In the genomic region with DNA sequence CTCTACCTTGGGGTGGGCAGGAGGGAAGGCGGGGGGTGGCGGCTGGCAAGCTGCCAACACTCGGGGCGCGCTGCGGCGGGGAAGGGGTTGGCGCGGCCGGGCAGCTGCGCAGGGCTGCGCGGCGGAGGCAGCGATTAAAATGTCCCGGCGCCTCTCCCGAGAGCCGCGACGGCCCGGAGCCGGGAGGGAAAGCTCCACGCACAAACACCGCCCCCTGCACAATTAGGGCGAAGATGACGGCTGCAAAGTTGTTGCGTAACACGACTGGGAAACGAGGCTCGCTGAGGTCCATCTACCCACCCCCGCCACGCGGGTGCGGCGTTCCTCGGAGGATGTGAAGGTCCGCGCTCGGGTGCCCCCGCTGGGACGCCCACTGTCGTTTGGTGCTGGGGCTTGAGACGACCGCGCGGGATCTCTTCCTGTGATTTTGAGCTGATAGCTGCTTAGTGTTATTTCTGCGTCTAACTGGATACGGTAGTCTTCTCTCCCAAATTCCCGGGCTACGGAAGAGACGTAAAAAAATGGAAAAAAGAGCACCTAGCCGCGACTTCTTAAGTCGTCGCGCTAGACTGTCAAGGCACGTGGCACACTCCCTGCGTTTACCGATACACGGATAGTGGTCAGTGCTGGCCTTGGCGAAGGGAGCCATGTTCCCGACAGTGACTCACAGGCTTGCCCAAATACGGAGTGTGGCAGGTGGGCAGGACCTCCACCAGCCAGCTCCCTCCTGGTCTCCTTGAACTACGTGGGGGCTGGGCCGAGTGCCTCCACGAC, we compare ENCODE assay signal across 8 cellular contexts. TPM values are rescaled to one million over a fixed set of nuclear protein-coding genes. Genes with fewer than 3 reads are reported as not detected.
DNase-seq lines count a peak whose midpoint lies in the region; ATAC-seq, FAIRE-seq and TF ChIP-seq lines count a peak whose summit lies in the region.

No MANE protein-coding gene starts in this region.

- no peak for TF ChIP-seq RAD21 in HepG2 (CRISPR knock-in tag; IDR thresholded peaks at IDR 0.05)

- TF ChIP-seq EP300 in HepG2 (IDR thresholded peaks at IDR 0.05; ENCODE audit: low read depth in 2 of 2, low read length in 2 of 2) (no peak), HepG2 (CRISPR knock-in tag; IDR thresholded peaks at IDR 0.05; ENCODE audit: borderline replicate concordance) (no peak)

- H3K27me3 ChIP-seq in dorsolateral prefrontal cortex (no peaks in the 10 kb centered on the region), HepG2 (ENCODE audit: control insufficient read depth in 1 of 2, insufficient read depth in 2 of 2, low read length in 2 of 2) (peaks cover 0 to 2% of the 10 kb centered on the region in 2 experiments; a peak in 1 of 5 replicates)

- in situ Hi-C loops in HepG2 (cut with HindIII; ENCODE audit: extremely low pct_ligation_motif_present, low pct_unique_long_range_greater_than_20kb): loop anchor here (5.0 kb wide), 3 partner anchors 62 to 392 kb away; partner anchors contain the start of gene AUH

- no peak for FAIRE-seq in HepG2 (lab: Jason Lieb, UNC)

- H3K36me3 ChIP-seq in HepG2 (replicated peaks in 1 of 2; ENCODE audit: control insufficient read depth in 1 of 2, insufficient read depth in 2 of 2, low read length in 2 of 2): no peaks in the 10 kb centered on the region

- H3K79me2 ChIP-seq in HepG2 (ENCODE audit: insufficient read depth, low read length): peaks cover 53% of the 10 kb centered on the region

- ATAC-seq in GM21717 (IDR thresholded peaks at IDR 0.05; ENCODE audit: unreplicated experiment) (peak; percentile 23), HepG2 (peak; percentile 60), HG03139 (IDR thresholded peaks at IDR 0.05; ENCODE audit: unreplicated experiment) (no peak)

- intact Hi-C loops in dorsolateral prefrontal cortex (cut with DNase I): loop anchor here (2.0 to 10.0 kb wide), 6 partner anchors 64 to 507 kb away; partner anchors contain the start of gene AUH (in 2 of the 2)
- intact Hi-C loops in HepG2 (cut with micrococcal nuclease; ENCODE audit: unreplicated experiment): loop anchor here (2.0 kb wide), 1 partner anchor 510 kb away; no protein-coding TSS in a partner anchor

- H3K4me3 ChIP-seq in dorsolateral prefrontal cortex: peak overlapping the region; percentile 52 to 95 (median 83)
- peak overlapping the region; percentile 89 to 93 (median 91) for H3K4me3 ChIP-seq in HepG2 (replicated peaks in 1 of 3; ENCODE audit: insufficient read depth in 1 of 3, low read depth in 2 of 3, low read length in 3 of 3)

- H3K4me2 ChIP-seq in HepG2 (ENCODE audit: low read depth, low read length): peak overlapping the region; percentile 80

- no peak overlapping the region for H2AFZ ChIP-seq in HepG2 (ENCODE audit: low read length)

- TF ChIP-seq CTCF in dorsolateral prefrontal cortex (IDR thresholded peaks at IDR 0.05 in 54 of 56, conservative IDR thresholded peaks at IDR 0.05 in 2 of 56; ENCODE audit: low read depth in 1 of 56, partially characterized antibody in 56 of 56): peak in 27 of 56 donors; percentile 5 to 33 (median 21)
- TF ChIP-seq CTCF in HepG2 (CRISPR knock-in tag; IDR thresholded peaks at IDR 0.05): peak; percentile 51; the same call in 1 of the 2 replicates

- peak; percentile 37 for DNase-seq in COR-L47 (lab: John Stamatoyannopoulos, UW)
- DNase-seq in NCI-H146 treated with DMSO at 0.1 percent for 48 hours (lab: John Stamatoyannopoulos, UW; ENCODE audit: unreplicated experiment): peak; percentile 3
- DNase-seq in activated CD4-positive, alpha-beta T cell treated with anti-CD3 and anti-CD28 coated beads, Interleukin-2, amount 50 U/mL, for 24 hours (ENCODE audit: low read depth in 1 of 2, low spot score in 1 of 2): peak; percentile 21 to 49
- peak; percentile 55 to 88 (median 78) for DNase-seq in dorsolateral prefrontal cortex
- DNase-seq in HepG2 (ENCODE audit: low spot score): peak; percentile 48
- peak; percentile 47 to 66 for DNase-seq in stimulated activated CD4-positive, alpha-beta T cell treated with anti-CD3 and anti-CD28 coated beads, Interleukin-2, amount 100 ng/mL, for 48 hours

- peaks cover 31% of the 10 kb centered on the region for H4K20me1 ChIP-seq in HepG2 (ENCODE audit: insufficient read depth, low read length)

- POLR2A ChIA-PET in HepG2 (lab: Yijun Ruan, JAX): interaction anchor here (0.6 to 2.7 kb wide), 18 partner anchors 37 to 509 kb away, joined by 3 to 33 read pairs (median 6); no protein-coding TSS in a partner anchor

- peaks cover 26% of the 10 kb centered on the region for H3K4me1 ChIP-seq in HepG2 (ENCODE audit: insufficient read depth, low read length)

- peak overlapping the region; percentile 91 for H3K9ac ChIP-seq in HepG2 (ENCODE audit: insufficient read depth, low read depth, low read length)

- peak in 1 of 2 experiments; percentile 22; a peak in 1 of 4 replicates for TF ChIP-seq POLR2A in HepG2 (IDR thresholded peaks at IDR 0.05; ENCODE audit: insufficient read depth in 1 of 2, low read depth in 2 of 2, low read length in 2 of 2)

- H3K27ac ChIP-seq in dorsolateral prefrontal cortex (peak overlapping the region in 58 of 59 donors; percentile 33 to 98 (median 90)), HepG2 (ENCODE audit: extremely low read length, insufficient read depth, low read length) (peak overlapping the region; percentile 93)

- WGBS in HepG2 (ENCODE audit: low lambda C conversion rate): 48% methylated on average over 24 of the region's 67 CpGs

- no peaks in the 10 kb centered on the region for H3K9me3 ChIP-seq in HepG2 (ENCODE audit: low read length)

- BruUV-seq in HepG2 (replicated peaks; lab: Mats Ljungman, UMichigan): TSS peak; percentile 63

- CTCF ChIA-PET in HepG2 (lab: Yijun Ruan, JAX; ENCODE audit: low intra/inter-chr PET ratio, low total read pairs): interaction anchor here (1.3 to 1.9 kb wide), 2 partner anchors 335 to 510 kb away, joined by 3 read pairs; no protein-coding TSS in a partner anchor

TF ChIP-seq in HepG2, 621 proteins besides CTCF, POLR2A, EP300 and RAD21 (continues in another document):
- TF ChIP-seq, protein P1, sequence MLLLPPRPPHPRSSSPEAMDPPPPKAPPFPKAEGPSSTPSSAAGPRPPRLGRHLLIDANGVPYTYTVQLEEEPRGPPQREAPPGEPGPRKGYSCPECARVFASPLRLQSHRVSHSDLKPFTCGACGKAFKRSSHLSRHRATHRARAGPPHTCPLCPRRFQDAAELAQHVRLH (CRISPR knock-in tag; IDR thresholded peaks at IDR 0.05; ENCODE audit: borderline replicate concordance, low read depth): no peak; the same call in 1 of the 2 replicates
- TF ChIP-seq, protein P2, sequence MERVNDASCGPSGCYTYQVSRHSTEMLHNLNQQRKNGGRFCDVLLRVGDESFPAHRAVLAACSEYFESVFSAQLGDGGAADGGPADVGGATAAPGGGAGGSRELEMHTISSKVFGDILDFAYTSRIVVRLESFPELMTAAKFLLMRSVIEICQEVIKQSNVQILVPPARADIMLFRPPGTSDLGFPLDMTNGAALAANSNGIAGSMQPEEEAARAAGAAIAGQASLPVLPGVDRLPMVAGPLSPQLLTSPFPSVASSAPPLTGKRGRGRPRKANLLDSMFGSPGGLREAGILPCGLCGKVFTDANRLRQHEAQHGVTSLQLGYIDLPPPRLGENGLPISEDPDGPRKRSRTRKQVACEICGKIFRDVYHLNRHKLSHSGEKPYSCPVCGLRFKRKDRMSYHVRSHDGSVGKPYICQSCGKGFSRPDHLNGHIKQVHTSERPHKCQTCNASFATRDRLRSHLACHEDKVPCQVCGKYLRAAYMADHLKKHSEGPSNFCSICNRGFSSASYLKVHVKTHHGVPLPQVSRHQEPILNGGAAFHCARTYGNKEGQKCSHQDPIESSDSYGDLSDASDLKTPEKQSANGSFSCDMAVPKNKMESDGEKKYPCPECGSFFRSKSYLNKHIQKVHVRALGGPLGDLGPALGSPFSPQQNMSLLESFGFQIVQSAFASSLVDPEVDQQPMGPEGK (CRISPR knock-in tag; IDR thresholded peaks at IDR 0.05): peak; percentile 81
- TF ChIP-seq, protein P3, sequence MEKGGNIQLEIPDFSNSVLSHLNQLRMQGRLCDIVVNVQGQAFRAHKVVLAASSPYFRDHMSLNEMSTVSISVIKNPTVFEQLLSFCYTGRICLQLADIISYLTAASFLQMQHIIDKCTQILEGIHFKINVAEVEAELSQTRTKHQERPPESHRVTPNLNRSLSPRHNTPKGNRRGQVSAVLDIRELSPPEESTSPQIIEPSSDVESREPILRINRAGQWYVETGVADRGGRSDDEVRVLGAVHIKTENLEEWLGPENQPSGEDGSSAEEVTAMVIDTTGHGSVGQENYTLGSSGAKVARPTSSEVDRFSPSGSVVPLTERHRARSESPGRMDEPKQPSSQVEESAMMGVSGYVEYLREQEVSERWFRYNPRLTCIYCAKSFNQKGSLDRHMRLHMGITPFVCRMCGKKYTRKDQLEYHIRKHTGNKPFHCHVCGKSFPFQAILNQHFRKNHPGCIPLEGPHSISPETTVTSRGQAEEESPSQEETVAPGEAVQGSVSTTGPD (CRISPR knock-in tag; IDR thresholded peaks at IDR 0.05): no peak

RNA-seq across cellular contexts. Expression of gene NFIL3, which starts 1.0 kb away (rescaled TPM):
- total RNA-seq in dorsolateral prefrontal cortex (10 to 100 TPM in 116 of 120 experiments, 1 to 10 TPM in 4; 8.2 to 67.2 (median 16.6) TPM), HepG2 (2016; rRNA removed; fragmentation: Illumina TruSeq; extraction: Trizol) (46.6 and 64.2 TPM in 2 replicates)
- total RNA-seq in HepG2 (2016; cell fraction: cytosol; rRNA removed; fragmentation: Illumina TruSeq; extraction: Trizol; ENCODE audit: low read depth): 18.6 and 18.8 TPM in 2 replicates
- total RNA-seq in HepG2 (2016; cell fraction: insoluble cytoplasmic fraction; rRNA removed; fragmentation: Illumina TruSeq; extraction: Trizol): 47.3 and 58.6 TPM in 2 replicates
- 51.6 and 55.2 TPM in 2 replicates for total RNA-seq in HepG2 (2016; cell fraction: membrane; rRNA removed; fragmentation: Illumina TruSeq; extraction: Trizol)
- 40.8 and 41.0 TPM in 2 replicates for total RNA-seq in HepG2 (2016; cell fraction: nucleus; rRNA removed; fragmentation: Illumina TruSeq; extraction: Trizol)
- 53.3 and 54.2 TPM in 2 replicates for polyA plus RNA-seq in HepG2 (2011; rRNA removed)
- polyA plus RNA-seq in HepG2 (2011; cell fraction: cytosol; rRNA removed): 29.8 and 53.6 TPM in 2 replicates
- 29.7 and 44.8 TPM in 2 replicates for polyA plus RNA-seq in HepG2 (2011; cell fraction: nucleus; rRNA removed)
- 130 and 149 TPM in 2 replicates for polyA plus RNA-seq in HepG2 (2012)
- polyA plus RNA-seq in HepG2 (2016; cell fraction: cytosol; fragmentation: Illumina TruSeq; extraction: Trizol; ENCODE audit: low read depth): 17.0 and 17.2 TPM in 2 replicates
- 63.4 and 71.3 TPM in 2 replicates for polyA plus RNA-seq in HepG2 (2016; cell fraction: insoluble cytoplasmic fraction; fragmentation: Illumina TruSeq; extraction: Trizol; ENCODE audit: low read depth)
- polyA plus RNA-seq in HepG2 (2016; cell fraction: membrane; fragmentation: Illumina TruSeq; extraction: Trizol; ENCODE audit: low read depth): 31.4 and 33.0 TPM in 2 replicates
- polyA plus RNA-seq in HepG2 (2016; cell fraction: nucleus; fragmentation: Illumina TruSeq; extraction: Trizol; ENCODE audit: insufficient read depth, low read depth): 62.8 and 69.5 TPM in 2 replicates
- polyA minus RNA-seq in HepG2 (2011; rRNA and poly(A)+ RNA removed; ENCODE audit: low replicate concordance): 5.0 and 22.1 TPM in 2 replicates
- polyA minus RNA-seq in HepG2 (2011; cell fraction: cytosol; rRNA and poly(A)+ RNA removed): 62.9 and 76.1 TPM in 2 replicates
- 40.8 and 68.5 TPM in 2 replicates for polyA minus RNA-seq in HepG2 (2011; cell fraction: nucleus; rRNA and poly(A)+ RNA removed)

Comparison
In these comparisons a context has a peak if more than half of its experiments do, and no peak if none do; other contexts are left out.
1. DNase-seq: peak in every context shown above with its lines; median percentile 78 in dorsolateral prefrontal cortex; 56 in stimulated activated CD4-positive, alpha-beta T cell treated with anti-CD3 and anti-CD28 coated beads, Interleukin-2, amount 100 ng/mL, for 48 hours; 48 in HepG2; 37 in COR-L47; 35 in activated CD4-positive, alpha-beta T cell treated with anti-CD3 and anti-CD28 coated beads, Interleukin-2, amount 50 U/mL, for 24 hours; 3 in NCI-H146 treated with DMSO at 0.1 percent for 48 hours.